ENCODE assay signal across 23 cellular contexts in the genomic region with DNA sequence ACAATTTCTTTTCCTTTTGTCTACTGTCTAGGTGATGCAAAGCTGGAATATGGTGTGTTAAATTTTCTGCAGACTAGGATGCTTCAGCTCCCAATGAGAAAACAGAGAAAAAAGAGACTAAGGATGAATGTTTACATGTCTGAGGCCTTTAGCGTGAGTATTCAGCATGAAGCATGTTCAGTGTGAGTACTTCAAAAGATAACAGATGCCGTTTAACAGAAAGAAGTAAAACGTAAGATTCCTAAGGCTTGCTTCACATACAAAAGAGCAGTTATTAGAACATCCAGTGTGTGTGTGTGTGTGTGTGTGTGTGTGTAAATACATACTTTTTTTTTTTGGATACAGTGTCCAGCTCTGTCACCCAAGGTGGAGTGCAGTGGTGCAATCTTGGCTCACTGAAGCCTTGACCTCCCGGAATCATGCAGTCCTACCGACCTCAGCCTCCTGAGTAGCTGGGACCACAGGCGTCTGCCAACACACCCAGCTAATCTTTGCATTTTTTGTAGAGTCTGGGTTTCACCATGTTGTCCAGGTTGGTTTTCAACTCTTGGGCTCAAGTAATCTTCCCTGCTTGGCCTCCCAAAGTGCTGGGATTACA.
A peak's percentile ranks its signal among the peaks of the same experiment; 100 is the strongest.
DNase-seq lines count a peak whose midpoint lies in the region; ATAC-seq and TF ChIP-seq lines count a peak whose summit lies in the region.
"Had no signal": no experiment of that assay in that cellular context is flagged by ENCODE, and none has a peak within 500 bp of the region (broad histone marks: within the 10 kb centered on the region; RNA-seq: fewer than 3 reads in every experiment).

No MANE protein-coding gene starts in this region.

- H3K4me1 Mint-ChIP-seq in chondrocyte (ENCODE audit: low read depth), result peaks cover 45% of the 10 kb centered on the region
- H3K4me1 Mint-ChIP-seq in CD8-positive, alpha-beta T cell (ENCODE audit: low read depth), result no peaks in the 10 kb centered on the region

- H3K36me3 Mint-ChIP-seq in chondrocyte (ENCODE audit: low read depth), result peaks cover 10% of the 10 kb centered on the region
- peaks cover 75% of the 10 kb centered on the region for H3K36me3 Mint-ChIP-seq in CD8-positive, alpha-beta T cell

- peak overlapping the region; percentile 70 for H3K27ac Mint-ChIP-seq in chondrocyte (ENCODE audit: unreplicated experiment)
- no peak overlapping the region for H3K27ac Mint-ChIP-seq in CD8-positive, alpha-beta T cell

- H3K36me3 ChIP-seq in ACC112 (ENCODE audit: insufficient read depth, low read length) (peaks cover 2% of the 10 kb centered on the region; the same call in 1 of the 2 replicates), right atrium auricular region (no peaks in the 10 kb centered on the region), psoas muscle (ENCODE audit: insufficient read depth in 1 of 2, low read depth in 1 of 2) (peaks cover 0 to 29% of the 10 kb centered on the region in 2 donors), upper lobe of right lung (peaks cover 8% of the 10 kb centered on the region)
- peaks cover 19% of the 10 kb centered on the region for H3K36me3 ChIP-seq in CD8-positive, alpha-beta T cell (ENCODE audit: insufficient read depth, low read length)
- H3K36me3 ChIP-seq: neutrophil had no signal

- TF ChIP-seq CTCF in chondrocyte (IDR thresholded peaks at IDR 0.05) (no peak), right atrium auricular region (IDR thresholded peaks at IDR 0.05) (no peak), psoas muscle (IDR thresholded peaks at IDR 0.05) (no peak), upper lobe of right lung (IDR thresholded peaks at IDR 0.05) (no peak)
- no peak for TF ChIP-seq CTCF in CD8-positive, alpha-beta T cell (IDR thresholded peaks at IDR 0.05)

- no peak for DNase-seq in chondrocyte (ENCODE audit: low spot score)
- DNase-seq in right atrium auricular region (ENCODE audit: low spot score), result no peak
- DNase-seq in psoas muscle, result peak in 1 of 2 donors; percentile 18
- DNase-seq in CD8-positive, alpha-beta T cell, result no peak
- no peak for DNase-seq in upper lobe of right lung
- DNase-seq in GM19238 (ENCODE audit: insufficient read length, low spot score), result no peak
- DNase-seq in middle frontal gyrus (ENCODE audit: extremely low spot score, low spot score), result no peak
- DNase-seq: activated CD4-positive, alpha-beta T cell treated with anti-CD3 and anti-CD28 coated beads for 1 hour; activated effector memory CD4-positive, alpha-beta T cell treated with anti-CD3 and anti-CD28 coated beads, Interleukin-2, amount 50 U/mL, for 16 hours; cortex of kidney; DMS53; glutamatergic neuron; midbrain; NCI-H1105; NCI-H82; PC-9; SK-N-SH; T1000 had no signal

- H3K4me3 ChIP-seq in ACC112 (ENCODE audit: low read depth, low read length) (peak overlapping the region; percentile 63), right atrium auricular region (peak overlapping the region in 1 of 2 donors; percentile 7), psoas muscle (peak overlapping the region; percentile 23), upper lobe of right lung (no peak overlapping the region)
- H3K4me3 ChIP-seq in CD8-positive, alpha-beta T cell (ENCODE audit: low read depth, low read length), result no peak overlapping the region
- H3K4me3 ChIP-seq: PC-9 had no signal

- 75 to 77% (median 75%) methylated on average over 6 of the region's 6 CpGs for WGBS in psoas muscle, 3 donors

- no peaks in the 10 kb centered on the region for H3K9me3 Mint-ChIP-seq in chondrocyte (ENCODE audit: low read depth)
- H3K9me3 Mint-ChIP-seq in CD8-positive, alpha-beta T cell, result no peaks in the 10 kb centered on the region

- H3K27ac ChIP-seq in ACC112 (ENCODE audit: low read depth, low read length) (no peak overlapping the region), right atrium auricular region (peak overlapping the region; percentile 38 to 81), psoas muscle (peak overlapping the region; percentile 33), upper lobe of right lung (no peak overlapping the region)
- no peak overlapping the region for H3K27ac ChIP-seq in CD8-positive, alpha-beta T cell (ENCODE audit: low read depth, low read length)
- H3K27ac ChIP-seq: C4-2B, HL-60, KMS-11, neutrophil, PC-9 had no signal

- POLR2A ChIA-PET in CD8-positive, alpha-beta T cell (lab: Charles Lee), result interaction anchor here (0.7 to 0.8 kb wide), 2 partner anchors 9 to 252 kb away, joined by 3 read pairs; no protein-coding TSS in a partner anchor

- H3K4me3 Mint-ChIP-seq in chondrocyte (ENCODE audit: unreplicated experiment), result peak overlapping the region; percentile 0
- no peak overlapping the region for H3K4me3 Mint-ChIP-seq in CD8-positive, alpha-beta T cell

- H3K79me2 ChIP-seq in ACC112 (ENCODE audit: control insufficient read depth, insufficient read depth, low read length, unreplicated experiment), result no peaks in the 10 kb centered on the region

- H3K4me1 ChIP-seq in ACC112 (ENCODE audit: control insufficient read depth, insufficient read depth, low read length, unreplicated experiment), result peaks cover 29% of the 10 kb centered on the region
- H3K4me1 ChIP-seq in right atrium auricular region, result peaks cover 0 to 39% of the 10 kb centered on the region in 2 donors
- H3K4me1 ChIP-seq in psoas muscle, result no peaks in the 10 kb centered on the region
- H3K4me1 ChIP-seq in CD8-positive, alpha-beta T cell (ENCODE audit: insufficient read depth, low read length), result no peaks in the 10 kb centered on the region
- H3K4me1 ChIP-seq in upper lobe of right lung, result peaks cover 6% of the 10 kb centered on the region

- peak overlapping the region; percentile 53 for H2AFZ ChIP-seq in ACC112 (ENCODE audit: low read length, unreplicated experiment)
- H2AFZ ChIP-seq: PC-9 had no signal

- H3K27me3 ChIP-seq in ACC112 (ENCODE audit: insufficient read depth, low read length), result no peaks in the 10 kb centered on the region
- H3K27me3 ChIP-seq in right atrium auricular region, result no peaks in the 10 kb centered on the region
- H3K27me3 ChIP-seq in psoas muscle (ENCODE audit: insufficient read depth in 3 of 3, low read length in 2 of 3), result no peaks in the 10 kb centered on the region
- H3K27me3 ChIP-seq in CD8-positive, alpha-beta T cell (ENCODE audit: insufficient read depth, low read length), result no peaks in the 10 kb centered on the region
- no peaks in the 10 kb centered on the region for H3K27me3 ChIP-seq in upper lobe of right lung
- H3K27me3 ChIP-seq: neutrophil had no signal

- H3K9me3 ChIP-seq in right atrium auricular region (no peaks in the 10 kb centered on the region), psoas muscle (no peaks in the 10 kb centered on the region), upper lobe of right lung (no peaks in the 10 kb centered on the region)
- no peaks in the 10 kb centered on the region for H3K9me3 ChIP-seq in CD8-positive, alpha-beta T cell (ENCODE audit: low read length)
- H3K9me3 ChIP-seq: neutrophil, SK-N-SH had no signal

- no peaks in the 10 kb centered on the region for H3K27me3 Mint-ChIP-seq in chondrocyte (ENCODE audit: low read depth)
- H3K27me3 Mint-ChIP-seq in CD8-positive, alpha-beta T cell (ENCODE audit: low read depth), result no peaks in the 10 kb centered on the region

- ATAC-seq in psoas muscle, result no peak
- no peak for ATAC-seq in CD8-positive, alpha-beta T cell
- ATAC-seq in upper lobe of right lung, result no peak

- intact Hi-C loops in psoas muscle (cut with DNase I) (no loop called here), upper lobe of right lung (cut with DNase I) (no loop called here)
- intact Hi-C loops in CD8-positive, alpha-beta T cell (cut with DNase I, micrococcal nuclease), result no loop called here

- CTCF ChIA-PET in CD8-positive, alpha-beta T cell (lab: Charles Lee), result no interaction called here

Comparison
In these comparisons a context has a peak if more than half of its experiments do, and no peak if none do; other contexts are left out.
1. H3K27ac ChIP-seq: peak in right atrium auricular region (2 of 2) and psoas muscle (single experiment); none in ACC112 (single experiment), CD8-positive, alpha-beta T cell (single experiment) and upper lobe of right lung (single experiment).
2. H3K4me3 ChIP-seq: peak in ACC112 (single experiment) and psoas muscle (single experiment); none in CD8-positive, alpha-beta T cell (single experiment) and upper lobe of right lung (single experiment).